Comparison of ENCODE assay signal across 10 cellular contexts in the genomic region with DNA sequence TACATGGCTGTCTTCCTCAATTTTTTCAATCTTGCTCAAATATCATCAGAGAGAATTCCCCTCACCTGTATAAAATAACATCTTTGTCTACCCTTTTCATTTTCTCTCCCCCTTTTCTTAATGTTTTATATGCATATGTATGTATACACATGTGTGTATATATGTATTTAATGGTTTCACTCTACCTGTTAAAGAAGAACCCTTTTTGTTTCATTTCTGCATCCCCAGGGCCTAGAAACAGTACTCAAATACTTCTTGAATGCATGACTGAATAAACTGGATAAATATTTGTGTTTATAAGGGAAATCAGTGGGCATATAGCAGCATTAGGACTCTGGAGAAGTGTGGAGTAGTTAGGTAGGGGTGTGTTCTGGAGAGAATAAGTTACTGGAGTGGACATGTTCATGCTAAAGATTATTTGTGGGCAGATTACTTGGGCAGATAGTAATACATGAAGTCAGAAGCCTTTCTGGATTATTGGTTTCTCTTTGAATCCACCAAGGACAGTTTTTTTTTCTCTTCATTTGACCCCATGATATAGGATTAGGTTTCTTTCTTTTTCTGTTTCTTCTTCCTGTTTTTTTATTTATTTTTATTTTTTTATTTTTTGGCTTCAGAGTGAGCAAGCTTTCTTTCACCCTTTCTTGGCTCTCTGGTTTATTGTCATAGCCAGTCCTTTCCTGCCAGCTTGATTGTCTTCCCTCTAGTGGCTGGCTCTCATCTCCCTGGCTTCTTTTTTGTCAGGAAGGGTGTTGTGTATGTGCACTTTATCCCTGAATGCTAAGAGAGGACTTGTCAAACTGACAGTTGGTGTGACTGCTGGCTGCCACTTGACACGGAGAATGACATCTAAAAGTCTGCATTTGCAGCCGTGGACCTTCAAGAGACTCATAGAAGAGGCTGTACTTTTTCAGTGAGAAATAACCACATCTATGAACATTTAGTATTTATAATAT.
DNase-seq lines count a peak whose midpoint lies in the region; ATAC-seq and TF ChIP-seq lines count a peak whose summit lies in the region.
"Had no signal": no experiment of that assay in that cellular context is flagged by ENCODE, and none has a peak within 500 bp of the region (broad histone marks: within the 10 kb centered on the region; RNA-seq: fewer than 3 reads in every experiment).

No MANE protein-coding gene starts in this region.

- ATAC-seq in HG02884 (IDR thresholded peaks at IDR 0.05; ENCODE audit: unreplicated experiment) = no peak

- DNase-seq in GM12865 (ENCODE audit: low read depth) (peak; percentile 37), NCI-H82 treated with DMSO at 0.1 percent for 48 hours (lab: John Stamatoyannopoulos, UW; ENCODE audit: unreplicated experiment) (peak; percentile 36), erythroblast (lab: John Stamatoyannopoulos, UW) (peak; percentile 39 to 51), SW480 (ENCODE audit: low spot score) (no peak), GF-D8 (lab: John Stamatoyannopoulos, UW) (no peak)
- no peak for DNase-seq in stimulated activated CD4-positive, alpha-beta T cell treated with anti-CD3 and anti-CD28 coated beads, Interleukin-4, amount 100 ng/mL, for 4 hours
- DNase-seq: activated effector memory CD4-positive, alpha-beta T cell treated with Interleukin-2 at 50 U/mL for 16 hours; heart right ventricle had no signal

- TF ChIP-seq POLR2A in erythroblast (IDR thresholded peaks at IDR 0.05; ENCODE audit: low read length) = no peak

- H3K27ac ChIP-seq in 22Rv1 = no peak overlapping the region
- H3K27ac ChIP-seq: heart right ventricle had no signal

- peak overlapping the region; percentile 10; the same call in 1 of the 2 replicates for H3K4me3 ChIP-seq in GM12865 (ENCODE audit: low read depth, low read length)
- H3K4me3 ChIP-seq: heart right ventricle had no signal

- TF ChIP-seq CTCF in 22Rv1 (IDR thresholded peaks at IDR 0.05) (peak; percentile 33), GM12865 (IDR thresholded peaks at IDR 0.05; ENCODE audit: insufficient read depth, low read depth, low read length, missing control alignments) (no peak)

Comparison
In these comparisons a context has a peak if more than half of its experiments do, and no peak if none do; other contexts are left out.
1. DNase-seq: peak in GM12865 (single experiment), NCI-H82 treated with DMSO at 0.1 percent for 48 hours (single experiment) and erythroblast (2 of 2); none in SW480 (single experiment), stimulated activated CD4-positive, alpha-beta T cell treated with anti-CD3 and anti-CD28 coated beads, Interleukin-4, amount 100 ng/mL, for 4 hours (0 of 2) and GF-D8 (single experiment).